Comparison of ENCODE assay signal across 16 cellular contexts in the genomic region with DNA sequence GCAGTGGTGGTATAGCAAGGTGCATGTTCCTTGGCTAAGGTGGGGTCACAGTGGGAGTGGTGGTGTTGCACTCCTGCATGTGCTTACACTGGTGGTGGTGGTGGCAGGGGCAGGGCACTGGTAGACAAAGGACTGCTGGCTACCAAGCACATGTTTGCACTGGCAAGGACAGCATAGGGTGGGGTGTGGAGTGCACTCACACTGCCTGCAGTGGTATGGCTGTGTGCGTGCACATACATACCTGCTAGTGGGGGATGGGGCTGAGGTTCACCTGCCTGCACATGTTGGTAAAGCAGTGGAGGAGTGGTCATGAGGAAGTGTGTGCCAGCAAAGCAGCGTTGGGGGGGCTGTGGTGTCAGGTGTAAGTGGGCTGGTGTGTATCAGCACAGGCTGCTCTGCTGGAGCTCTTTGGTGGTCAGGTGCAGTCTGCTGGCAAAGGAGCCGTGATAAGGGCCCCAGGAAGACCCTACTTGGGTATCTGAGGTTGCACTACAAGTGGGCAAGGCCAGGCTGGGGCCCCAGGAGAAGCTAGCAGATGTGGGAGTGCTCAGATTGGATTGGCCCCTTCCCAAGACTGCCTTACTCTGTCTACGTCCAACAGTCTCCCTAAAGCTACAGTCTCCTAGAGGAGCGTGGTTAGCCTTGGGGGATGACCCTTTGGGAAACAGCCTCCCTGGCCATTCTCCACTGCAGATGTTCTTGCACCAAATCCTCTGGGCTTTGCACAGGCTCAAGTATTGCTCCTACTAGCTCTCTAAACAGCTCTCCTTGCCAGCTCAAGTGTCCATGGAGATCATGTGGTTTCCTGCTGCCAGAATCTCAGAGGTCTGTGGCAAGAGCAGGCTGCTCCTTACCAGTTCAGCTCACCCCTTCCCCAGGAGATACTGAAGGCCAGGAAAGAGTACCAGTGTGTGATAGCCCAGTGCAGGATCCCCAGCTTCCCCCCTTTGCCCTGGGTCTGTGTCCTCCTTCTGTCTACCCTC.
"Had no signal": no experiment of that assay in that cellular context is flagged by ENCODE, and none has a peak within 500 bp of the region (broad histone marks: within the 10 kb centered on the region; RNA-seq: fewer than 3 reads in every experiment).

No MANE protein-coding gene starts in this region.

- ATAC-seq: activated CD4-positive, CD25-positive, alpha-beta regulatory T cell treated with anti-CD3 and anti-CD28 coated beads, Interleukin-2, amount 50 U/mL, for 24 hours; activated CD8-positive, alpha-beta T cell treated with anti-CD3 and anti-CD28 coated beads, Interleukin-2, amount 10 ng/mL, durations not matched to agents 7 days and 5 days; natural killer cell treated with Interleukin-12 subunit alpha and Interleukin-12 subunit beta and Interleukin-15 and Interleukin-18, amount 100 ng/mL, for 72 hours had no signal

- H3K27ac Mint-ChIP-seq: activated CD4-positive, alpha-beta T cell treated with anti-CD3 and anti-CD28 coated beads, Interleukin-2, amount 10 ng/mL, durations not matched to agents 7 days and 5 days; activated CD8-positive, alpha-beta T cell treated with anti-CD3 and anti-CD28 coated beads, Interleukin-2, amount 10 ng/mL, durations not matched to agents 7 days and 5 days; activated naive CD4-positive, alpha-beta T cell treated with anti-CD3 and anti-CD28 coated beads for 36 hours; activated T-cell treated with anti-CD3 and anti-CD28 coated beads, Interleukin-2, amount 50 U/mL, for 24 hours; natural killer cell treated with Interleukin-12 subunit alpha and Interleukin-12 subunit beta and Interleukin-15 and Interleukin-18, amount 100 ng/mL, for 72 hours; T-helper 1 cell treated with Interleukin-12 subunit alpha and Interleukin-12 subunit beta and Interleukin-4 antibody, amounts not matched to agents 30 μg/mL and 1 μg/mL, for 36 hours had no signal

- H3K36me3 ChIP-seq: brain microvascular endothelial cell, esophagus squamous epithelium, prostate gland, right atrium auricular region, thoracic aorta had no signal

- H3K4me3 ChIP-seq: esophagus squamous epithelium, prostate gland, right atrium auricular region, thoracic aorta had no signal

- H3K4me3 Mint-ChIP-seq: activated CD4-positive, alpha-beta T cell treated with anti-CD3 and anti-CD28 coated beads, Interleukin-2, amount 10 ng/mL, durations not matched to agents 7 days and 5 days; activated CD8-positive, alpha-beta T cell treated with anti-CD3 and anti-CD28 coated beads, Interleukin-2, amount 10 ng/mL, durations not matched to agents 7 days and 5 days; activated naive CD4-positive, alpha-beta T cell treated with anti-CD3 and anti-CD28 coated beads for 36 hours; activated T-cell treated with anti-CD3 and anti-CD28 coated beads, Interleukin-2, amount 50 U/mL, for 24 hours; natural killer cell treated with Interleukin-12 subunit alpha and Interleukin-12 subunit beta and Interleukin-15 and Interleukin-18, amount 100 ng/mL, for 72 hours; T-helper 1 cell treated with Interleukin-12 subunit alpha and Interleukin-12 subunit beta and Interleukin-4 antibody, amounts not matched to agents 30 μg/mL and 1 μg/mL, for 36 hours had no signal

- H3K9me3 ChIP-seq: esophagus squamous epithelium, prostate gland, right atrium auricular region, thoracic aorta had no signal

- H3K4me1 Mint-ChIP-seq: activated CD4-positive, alpha-beta T cell treated with anti-CD3 and anti-CD28 coated beads, Interleukin-2, amount 10 ng/mL, durations not matched to agents 7 days and 5 days had no signal

- H3K27me3 Mint-ChIP-seq: activated CD4-positive, alpha-beta T cell treated with anti-CD3 and anti-CD28 coated beads, Interleukin-2, amount 10 ng/mL, durations not matched to agents 7 days and 5 days; activated T-cell treated with anti-CD3 and anti-CD28 coated beads, Interleukin-2, amount 50 U/mL, for 24 hours; natural killer cell treated with Interleukin-12 subunit alpha and Interleukin-12 subunit beta and Interleukin-15 and Interleukin-18, amount 100 ng/mL, for 72 hours had no signal

- H3K4me1 ChIP-seq: esophagus squamous epithelium, prostate gland, right atrium auricular region had no signal

- DNase-seq: activated CD4-positive, alpha-beta T cell treated with anti-CD3 and anti-CD28 coated beads, Interleukin-2, amount 10 ng/mL, durations not matched to agents 7 days and 5 days; activated CD8-positive, alpha-beta T cell treated with anti-CD3 and anti-CD28 coated beads, Interleukin-2, amount 10 ng/mL, durations not matched to agents 7 days and 5 days; activated naive CD4-positive, alpha-beta T cell treated with anti-CD3 and anti-CD28 coated beads for 36 hours; activated T-cell treated with anti-CD3 and anti-CD28 coated beads, Interleukin-2, amount 50 U/mL, for 24 hours; anterior cingulate cortex; brain microvascular endothelial cell; central memory CD4-positive, alpha-beta T cell; effector CD8-positive, alpha-beta T cell; esophagus squamous epithelium; nucleus accumbens had no signal

- H3K27ac ChIP-seq: brain microvascular endothelial cell, esophagus squamous epithelium, prostate gland, right atrium auricular region, thoracic aorta had no signal

- H3K27me3 ChIP-seq: brain microvascular endothelial cell, esophagus squamous epithelium, right atrium auricular region had no signal
